In the genomic region with DNA sequence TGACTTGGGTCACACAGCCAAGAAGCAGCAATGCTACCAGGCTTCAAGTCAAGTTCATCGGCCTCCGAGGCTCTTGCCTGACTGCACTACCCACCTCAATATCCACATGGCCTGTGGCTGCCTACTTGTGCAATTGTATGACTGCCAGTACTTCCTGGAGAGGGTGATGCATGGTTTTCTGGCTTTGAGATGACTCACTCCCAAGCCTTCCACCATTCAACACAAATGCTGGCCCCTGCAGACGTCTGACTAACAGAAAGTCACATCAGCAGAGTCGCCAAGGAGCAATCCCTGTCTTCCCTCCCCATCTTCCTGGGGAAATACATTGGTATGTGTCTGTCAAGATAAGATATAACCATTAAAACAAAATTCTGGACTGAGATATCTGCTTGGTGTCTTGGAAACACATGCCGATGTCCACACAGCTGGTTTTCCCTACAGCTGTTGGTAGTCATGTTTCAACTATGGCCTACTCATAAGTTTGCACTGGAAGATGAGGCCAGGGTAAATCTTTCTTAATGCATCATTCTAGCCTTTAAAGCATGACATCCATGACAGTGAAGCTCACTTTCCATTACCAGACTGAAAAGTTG, we compare ENCODE assay signal across 8 cellular contexts.
DNase-seq lines count a peak whose midpoint lies in the region; ATAC-seq, FAIRE-seq and TF ChIP-seq lines count a peak whose summit lies in the region.
"Had no signal": no experiment of that assay in that cellular context is flagged by ENCODE, and none has a peak within 500 bp of the region (broad histone marks: within the 10 kb centered on the region; RNA-seq: fewer than 3 reads in every experiment).

No MANE protein-coding gene starts in this region.

- no peak overlapping the region for H3K4me3 ChIP-seq in fibroblast of villous mesenchyme (ENCODE audit: low read depth, low read length)
- H3K4me3 ChIP-seq: SK-N-MC had no signal

- H3K27ac Mint-ChIP-seq in activated CD4-positive, alpha-beta T cell treated with anti-CD3 and anti-CD28 coated beads, Interleukin-2, amount 10 ng/mL, durations not matched to agents 7 days and 5 days, result peak overlapping the region; percentile 48

- CTCF ChIA-PET in activated CD4-positive, alpha-beta T cell treated with anti-CD3 and anti-CD28 coated beads, Interleukin-2, amount 10 ng/mL, durations not matched to agents 7 days and 5 days (lab: Charles Lee), result interaction anchor here (0.6 to 2.6 kb wide), 10 partner anchors 8 to 277 kb away, joined by 3 to 14 read pairs (median 3); no protein-coding TSS in a partner anchor

- H3K36me3 Mint-ChIP-seq in activated CD4-positive, alpha-beta T cell treated with anti-CD3 and anti-CD28 coated beads, Interleukin-2, amount 10 ng/mL, durations not matched to agents 7 days and 5 days (ENCODE audit: low read depth), result no peaks in the 10 kb centered on the region

- POLR2A ChIA-PET in activated CD4-positive, alpha-beta T cell treated with anti-CD3 and anti-CD28 coated beads, Interleukin-2, amount 10 ng/mL, durations not matched to agents 7 days and 5 days (lab: Charles Lee), result interaction anchor here (1.0 kb wide), 1 partner anchor 180 kb away, joined by 5 read pairs; no protein-coding TSS in a partner anchor

- ATAC-seq in GM21528 (IDR thresholded peaks at IDR 0.05; ENCODE audit: low FRiP score, unreplicated experiment) (no peak), HG02870 (IDR thresholded peaks at IDR 0.05; ENCODE audit: unreplicated experiment) (no peak)

- TF ChIP-seq CTCF in fibroblast of villous mesenchyme (IDR thresholded peaks at IDR 0.05; ENCODE audit: insufficient read depth, low read depth, low read length), result no peak

- peak; percentile 73 for DNase-seq in HTR-8/SVneo (ENCODE audit: insufficient read length, low spot score)
- DNase-seq in activated CD4-positive, alpha-beta T cell treated with anti-CD3 and anti-CD28 coated beads, Interleukin-2, amount 10 ng/mL, durations not matched to agents 7 days and 5 days, result peak; percentile 29
- peak; percentile 99 for DNase-seq in fibroblast of villous mesenchyme (ENCODE audit: low read depth)
- DNase-seq in stimulated activated CD4-positive, alpha-beta T cell treated with anti-CD3 and anti-CD28 coated beads, Interleukin-2, amount 100 ng/mL, for 24 hours, result peak; percentile 60 to 62
- DNase-seq in GM19240 (ENCODE audit: insufficient read length, low spot score), result no peak

- H3K9me3 Mint-ChIP-seq in activated CD4-positive, alpha-beta T cell treated with anti-CD3 and anti-CD28 coated beads, Interleukin-2, amount 10 ng/mL, durations not matched to agents 7 days and 5 days, result no peaks in the 10 kb centered on the region

- no peak overlapping the region for H3K4me3 Mint-ChIP-seq in activated CD4-positive, alpha-beta T cell treated with anti-CD3 and anti-CD28 coated beads, Interleukin-2, amount 10 ng/mL, durations not matched to agents 7 days and 5 days

- peak; percentile 16 for FAIRE-seq in HTR-8/SVneo (lab: Jason Lieb, UNC)

- peaks cover 25% of the 10 kb centered on the region for H3K4me1 Mint-ChIP-seq in activated CD4-positive, alpha-beta T cell treated with anti-CD3 and anti-CD28 coated beads, Interleukin-2, amount 10 ng/mL, durations not matched to agents 7 days and 5 days

- H3K27me3 Mint-ChIP-seq in activated CD4-positive, alpha-beta T cell treated with anti-CD3 and anti-CD28 coated beads, Interleukin-2, amount 10 ng/mL, durations not matched to agents 7 days and 5 days, result no peaks in the 10 kb centered on the region
